In genomic region chr4:161813889-161814288, GRCh38 we compare ENCODE assay signal across 22 cellular contexts.
"Had no signal": no experiment of that assay in that cellular context is flagged by ENCODE, and none has a peak within 500 bp of the region (broad histone marks: within the 10 kb centered on the region; RNA-seq: fewer than 3 reads in every experiment).

No MANE protein-coding gene starts in this region.

- H3K4me1 ChIP-seq: gastrocnemius medialis, pancreas, psoas muscle, right atrium auricular region, upper lobe of left lung had no signal

- H3K4me3 ChIP-seq: gastrocnemius medialis, pancreas, psoas muscle, right atrium auricular region, upper lobe of left lung had no signal

- FAIRE-seq: pancreas had no signal

- DNase-seq: activated B cell treated with CpG ODN at 0.5 μM for 24 hours; activated CD4-positive, alpha-beta memory T cell treated with anti-CD3 and anti-CD28 coated beads for 36 hours; activated CD4-positive, alpha-beta T cell treated with anti-CD3 and anti-CD28 coated beads for 36 hours; activated effector memory CD4-positive, alpha-beta T cell treated with Interleukin-2 at 50 U/mL for 16 hours; activated naive CD4-positive, alpha-beta T cell treated with anti-CD3 and anti-CD28 coated beads, Interleukin-2, amount 10 ng/mL, durations not matched to agents 7 days and 5 days; activated naive CD8-positive, alpha-beta T cell treated with anti-CD3 and anti-CD28 coated beads, Interleukin-2, amount 50 U/mL, for 24 hours; activated T-cell treated with anti-CD3 and anti-CD28 coated beads, Interleukin-2, amount 50 U/mL, for 72 hours; effector CD4-positive, alpha-beta T cell; gastrocnemius medialis; hypothalamus; left cardiac atrium; pancreas; psoas muscle; stimulated activated CD4-positive, alpha-beta T cell treated with anti-CD3 and anti-CD28 coated beads, Interleukin-4, amount 100 ng/mL, for 24 hours; stimulated activated naive CD4-positive, alpha-beta T cell treated with Interleukin-2 at 50 U/mL for 16 hours; T-helper 9 cell; upper lobe of left lung had no signal

- H3K4me3 Mint-ChIP-seq: activated B cell treated with CpG ODN at 0.5 μM for 24 hours; activated CD4-positive, alpha-beta memory T cell treated with anti-CD3 and anti-CD28 coated beads for 36 hours; activated CD4-positive, alpha-beta T cell treated with anti-CD3 and anti-CD28 coated beads for 36 hours; activated naive CD4-positive, alpha-beta T cell treated with anti-CD3 and anti-CD28 coated beads, Interleukin-2, amount 10 ng/mL, durations not matched to agents 7 days and 5 days; activated naive CD8-positive, alpha-beta T cell treated with anti-CD3 and anti-CD28 coated beads, Interleukin-2, amount 50 U/mL, for 24 hours; activated T-cell treated with anti-CD3 and anti-CD28 coated beads, Interleukin-2, amount 50 U/mL, for 72 hours; dendritic cell treated with granulocyte-macrophage colony-stimulating factor and Interleukin-4, amounts not matched to agents 40 ng/mL and 50 ng/mL, for 4 days; memory B cell; natural killer cell treated with Interleukin-12 subunit alpha and Interleukin-12 subunit beta and Interleukin-15 and Interleukin-18, amount 100 ng/mL, for 72 hours had no signal

- H3K27ac ChIP-seq: gastrocnemius medialis, pancreas, psoas muscle, right atrium auricular region, upper lobe of left lung had no signal

- H3K27me3 ChIP-seq: gastrocnemius medialis, pancreas, right atrium auricular region, upper lobe of left lung had no signal

- H3K27ac Mint-ChIP-seq: activated B cell treated with CpG ODN at 0.5 μM for 24 hours; activated CD4-positive, alpha-beta memory T cell treated with anti-CD3 and anti-CD28 coated beads for 36 hours; activated CD4-positive, alpha-beta T cell treated with anti-CD3 and anti-CD28 coated beads for 36 hours; activated naive CD4-positive, alpha-beta T cell treated with anti-CD3 and anti-CD28 coated beads, Interleukin-2, amount 10 ng/mL, durations not matched to agents 7 days and 5 days; activated naive CD8-positive, alpha-beta T cell treated with anti-CD3 and anti-CD28 coated beads, Interleukin-2, amount 50 U/mL, for 24 hours; activated T-cell treated with anti-CD3 and anti-CD28 coated beads, Interleukin-2, amount 50 U/mL, for 72 hours; dendritic cell treated with granulocyte-macrophage colony-stimulating factor and Interleukin-4, amounts not matched to agents 40 ng/mL and 50 ng/mL, for 4 days; memory B cell; natural killer cell treated with Interleukin-12 subunit alpha and Interleukin-12 subunit beta and Interleukin-15 and Interleukin-18, amount 100 ng/mL, for 72 hours had no signal

- H3K27me3 Mint-ChIP-seq: activated B cell treated with CpG ODN at 0.5 μM for 24 hours; activated CD4-positive, alpha-beta memory T cell treated with anti-CD3 and anti-CD28 coated beads for 36 hours; activated CD4-positive, alpha-beta T cell treated with anti-CD3 and anti-CD28 coated beads for 36 hours; activated naive CD4-positive, alpha-beta T cell treated with anti-CD3 and anti-CD28 coated beads, Interleukin-2, amount 10 ng/mL, durations not matched to agents 7 days and 5 days; activated naive CD8-positive, alpha-beta T cell treated with anti-CD3 and anti-CD28 coated beads, Interleukin-2, amount 50 U/mL, for 24 hours; dendritic cell treated with granulocyte-macrophage colony-stimulating factor and Interleukin-4, amounts not matched to agents 40 ng/mL and 50 ng/mL, for 4 days; memory B cell; natural killer cell treated with Interleukin-12 subunit alpha and Interleukin-12 subunit beta and Interleukin-15 and Interleukin-18, amount 100 ng/mL, for 72 hours had no signal

- H3K9me3 Mint-ChIP-seq: dendritic cell treated with granulocyte-macrophage colony-stimulating factor and Interleukin-4, amounts not matched to agents 40 ng/mL and 50 ng/mL, for 4 days had no signal

- ATAC-seq: activated CD4-positive, alpha-beta T cell treated with anti-CD3 and anti-CD28 coated beads for 36 hours; activated naive CD8-positive, alpha-beta T cell treated with anti-CD3 and anti-CD28 coated beads, Interleukin-2, amount 50 U/mL, for 24 hours; activated T-cell treated with anti-CD3 and anti-CD28 coated beads, Interleukin-2, amount 50 U/mL, for 72 hours; esophagus mucosa; gastrocnemius medialis; left cardiac atrium; natural killer cell treated with Interleukin-12 subunit alpha and Interleukin-12 subunit beta and Interleukin-15 and Interleukin-18, amount 100 ng/mL, for 72 hours; pancreas; psoas muscle had no signal

- H3K4me1 Mint-ChIP-seq: activated B cell treated with CpG ODN at 0.5 μM for 24 hours; activated CD4-positive, alpha-beta T cell treated with anti-CD3 and anti-CD28 coated beads for 36 hours; activated naive CD4-positive, alpha-beta T cell treated with anti-CD3 and anti-CD28 coated beads, Interleukin-2, amount 10 ng/mL, durations not matched to agents 7 days and 5 days; activated naive CD8-positive, alpha-beta T cell treated with anti-CD3 and anti-CD28 coated beads, Interleukin-2, amount 50 U/mL, for 24 hours; memory B cell had no signal

- H3K36me3 ChIP-seq: gastrocnemius medialis, pancreas, right atrium auricular region, upper lobe of left lung had no signal

- H3K9me3 ChIP-seq: gastrocnemius medialis, pancreas, psoas muscle, right atrium auricular region, upper lobe of left lung had no signal

- H3K36me3 Mint-ChIP-seq: activated CD4-positive, alpha-beta memory T cell treated with anti-CD3 and anti-CD28 coated beads for 36 hours; activated naive CD4-positive, alpha-beta T cell treated with anti-CD3 and anti-CD28 coated beads, Interleukin-2, amount 10 ng/mL, durations not matched to agents 7 days and 5 days; memory B cell; natural killer cell treated with Interleukin-12 subunit alpha and Interleukin-12 subunit beta and Interleukin-15 and Interleukin-18, amount 100 ng/mL, for 72 hours had no signal
